ENCODE assay signal across 18 cellular contexts in genomic region chr15:94910166-94910565, GRCh38.
"Had no signal": no experiment of that assay in that cellular context is flagged by ENCODE, and none has a peak within 500 bp of the region (broad histone marks: within the 10 kb centered on the region; RNA-seq: fewer than 3 reads in every experiment).

No MANE protein-coding gene starts in this region.

- ATAC-seq: activated naive CD4-positive, alpha-beta T cell treated with anti-CD3 and anti-CD28 coated beads, Interleukin-2, amount 50 U/mL, for 72 hours; body of pancreas; right cardiac atrium had no signal

- FAIRE-seq: islet of Langerhans had no signal

- H3K4me1 Mint-ChIP-seq: activated B cell treated with CpG ODN at 0.5 μM for 24 hours had no signal

- H3K27me3 Mint-ChIP-seq: activated B cell treated with CpG ODN at 0.5 μM for 24 hours had no signal

- H3K27me3 ChIP-seq: body of pancreas, esophagus squamous epithelium, heart left ventricle, thyroid gland, uterus had no signal

- H3K36me3 ChIP-seq: esophagus squamous epithelium, heart left ventricle, thyroid gland, uterus had no signal

- H3K9me3 ChIP-seq: body of pancreas, thyroid gland had no signal

- H3K27ac Mint-ChIP-seq: activated B cell treated with CpG ODN at 0.5 μM for 24 hours; activated naive CD4-positive, alpha-beta T cell treated with anti-CD3 and anti-CD28 coated beads, Interleukin-2, amount 50 U/mL, for 72 hours had no signal

- H3K36me3 Mint-ChIP-seq: activated naive CD4-positive, alpha-beta T cell treated with anti-CD3 and anti-CD28 coated beads, Interleukin-2, amount 50 U/mL, for 72 hours had no signal

- H3K4me1 ChIP-seq: body of pancreas, esophagus squamous epithelium, thyroid gland, uterus had no signal

- H3K4me2 ChIP-seq: smooth muscle cell had no signal

- H3K4me3 ChIP-seq: body of pancreas, dorsolateral prefrontal cortex, esophagus squamous epithelium, heart left ventricle, smooth muscle cell, thyroid gland, uterus had no signal

- DNase-seq: activated B cell treated with CpG ODN at 0.5 μM for 24 hours; activated CD4-positive, alpha-beta T cell treated with anti-CD3 and anti-CD28 coated beads, Interleukin-2, amount 50 U/mL, for 1 hour; activated effector memory CD4-positive, alpha-beta T cell treated with Interleukin-2 at 50 U/mL for 16 hours; activated T-cell treated with anti-CD3 and anti-CD28 coated beads, Interleukin-2, amount 50 U/mL, for 1 hour; amniotic stem cell; body of pancreas; cerebellar nuclear complex; dorsolateral prefrontal cortex; esophagus squamous epithelium; foreskin melanocyte; heart left ventricle; midbrain; right cardiac atrium; thyroid gland; uterus had no signal

- H3K27ac ChIP-seq: body of pancreas, dorsolateral prefrontal cortex, esophagus squamous epithelium, heart left ventricle, thyroid gland, uterus had no signal

- H3K4me3 Mint-ChIP-seq: activated B cell treated with CpG ODN at 0.5 μM for 24 hours had no signal
